ENCODE assay signal across 8 cellular contexts in the genomic region with DNA sequence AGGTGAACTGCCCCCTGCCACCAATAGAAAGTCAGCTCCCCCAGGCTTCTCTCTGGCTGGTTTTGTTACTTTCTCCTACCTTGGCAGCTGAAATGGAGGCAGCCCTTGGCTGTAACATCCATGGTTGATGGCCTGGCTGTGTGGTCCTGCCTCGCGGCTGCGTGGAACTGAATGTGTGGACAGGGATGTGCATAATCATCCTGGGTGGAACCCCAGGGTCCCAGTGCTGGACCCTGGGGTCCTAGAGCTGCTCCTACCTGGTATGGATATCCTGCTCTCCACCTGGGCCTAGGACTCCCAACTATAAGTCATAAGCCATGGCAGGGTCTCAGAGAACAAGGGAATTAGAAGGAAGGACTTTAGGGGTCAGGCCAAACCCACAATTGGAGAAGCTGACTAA.
A peak's percentile ranks its signal among the peaks of the same experiment; 100 is the strongest.
DNase-seq lines count a peak whose midpoint lies in the region; ATAC-seq lines count a peak whose summit lies in the region.

No MANE protein-coding gene starts in this region.

- no peak for ATAC-seq in activated CD4-positive, alpha-beta T cell treated with anti-CD3 and anti-CD28 coated beads for 36 hours
- peak; percentile 7 for ATAC-seq in HG03280 (IDR thresholded peaks at IDR 0.05; ENCODE audit: unreplicated experiment)
- no peak for ATAC-seq in activated naive CD8-positive, alpha-beta T cell treated with anti-CD3 and anti-CD28 coated beads, Interleukin-2, amount 10 ng/mL, durations not matched to agents 7 days and 5 days (ENCODE audit: low read depth)
- peak; percentile 10 for ATAC-seq in sciatic nerve
- no peak for ATAC-seq in GM18873 (IDR thresholded peaks at IDR 0.05; ENCODE audit: low FRiP score, unreplicated experiment)
- ATAC-seq in GM18519 (IDR thresholded peaks at IDR 0.05; ENCODE audit: low FRiP score, unreplicated experiment): no peak

- CTCF ChIA-PET in activated CD4-positive, alpha-beta T cell treated with anti-CD3 and anti-CD28 coated beads for 36 hours (lab: Charles Lee): interaction anchor here (0.6 to 14.6 kb wide), 21 partner anchors 8 to 989 kb away, joined by 3 to 501 read pairs (median 6); a partner anchor contains a TSS

- H3K4me1 Mint-ChIP-seq in activated CD4-positive, alpha-beta T cell treated with anti-CD3 and anti-CD28 coated beads for 36 hours: peaks cover 11% of the 10 kb centered on the region
- H3K4me1 Mint-ChIP-seq in activated naive CD8-positive, alpha-beta T cell treated with anti-CD3 and anti-CD28 coated beads, Interleukin-2, amount 10 ng/mL, durations not matched to agents 7 days and 5 days: peaks cover 7% of the 10 kb centered on the region

- POLR2A ChIA-PET in activated CD4-positive, alpha-beta T cell treated with anti-CD3 and anti-CD28 coated beads for 36 hours (lab: Charles Lee): no interaction called here
- POLR2A ChIA-PET in activated naive CD8-positive, alpha-beta T cell treated with anti-CD3 and anti-CD28 coated beads, Interleukin-2, amount 10 ng/mL, durations not matched to agents 7 days and 5 days (lab: Charles Lee): no interaction called here

- peak overlapping the region; percentile 13 for H3K27ac Mint-ChIP-seq in activated CD4-positive, alpha-beta T cell treated with anti-CD3 and anti-CD28 coated beads for 36 hours
- H3K27ac Mint-ChIP-seq in activated naive CD8-positive, alpha-beta T cell treated with anti-CD3 and anti-CD28 coated beads, Interleukin-2, amount 10 ng/mL, durations not matched to agents 7 days and 5 days: peak overlapping the region; percentile 48

- no peaks in the 10 kb centered on the region for H3K9me3 Mint-ChIP-seq in activated CD4-positive, alpha-beta T cell treated with anti-CD3 and anti-CD28 coated beads for 36 hours (ENCODE audit: low read depth)
- no peaks in the 10 kb centered on the region for H3K9me3 Mint-ChIP-seq in activated naive CD8-positive, alpha-beta T cell treated with anti-CD3 and anti-CD28 coated beads, Interleukin-2, amount 10 ng/mL, durations not matched to agents 7 days and 5 days

- DNase-seq in activated CD4-positive, alpha-beta T cell treated with anti-CD3 and anti-CD28 coated beads for 36 hours: no peak
- DNase-seq in activated CD4-positive, alpha-beta T cell treated with anti-CD3 and anti-CD28 coated beads, Interleukin-2, amount 50 U/mL, for 4 hours: no peak
- DNase-seq in activated naive CD8-positive, alpha-beta T cell treated with anti-CD3 and anti-CD28 coated beads, Interleukin-2, amount 10 ng/mL, durations not matched to agents 7 days and 5 days: no peak
- no peak for DNase-seq in sciatic nerve (ENCODE audit: low spot score)
- DNase-seq in dedifferentiated amniotic fluid mesenchymal stem cell (ENCODE audit: extremely low spot score): no peak

- no peaks in the 10 kb centered on the region for H3K36me3 Mint-ChIP-seq in activated CD4-positive, alpha-beta T cell treated with anti-CD3 and anti-CD28 coated beads for 36 hours (ENCODE audit: low read depth)
- H3K36me3 Mint-ChIP-seq in activated naive CD8-positive, alpha-beta T cell treated with anti-CD3 and anti-CD28 coated beads, Interleukin-2, amount 10 ng/mL, durations not matched to agents 7 days and 5 days: no peaks in the 10 kb centered on the region

- intact Hi-C loops in activated CD4-positive, alpha-beta T cell treated with anti-CD3 and anti-CD28 coated beads for 36 hours (cut with DNase I, micrococcal nuclease): loop anchor here (1.0 to 10.0 kb wide), 6 partner anchors 149 to 810 kb away; a partner anchor contains a TSS
- intact Hi-C loops in sciatic nerve (cut with DNase I): loop anchor here (10.0 kb wide), 1 partner anchor 151 kb away; no protein-coding TSS in a partner anchor

- H3K4me3 Mint-ChIP-seq in activated CD4-positive, alpha-beta T cell treated with anti-CD3 and anti-CD28 coated beads for 36 hours: no peak overlapping the region
- no peak overlapping the region for H3K4me3 Mint-ChIP-seq in activated naive CD8-positive, alpha-beta T cell treated with anti-CD3 and anti-CD28 coated beads, Interleukin-2, amount 10 ng/mL, durations not matched to agents 7 days and 5 days

- H3K27me3 Mint-ChIP-seq in activated CD4-positive, alpha-beta T cell treated with anti-CD3 and anti-CD28 coated beads for 36 hours: no peaks in the 10 kb centered on the region
- no peaks in the 10 kb centered on the region for H3K27me3 Mint-ChIP-seq in activated naive CD8-positive, alpha-beta T cell treated with anti-CD3 and anti-CD28 coated beads, Interleukin-2, amount 10 ng/mL, durations not matched to agents 7 days and 5 days

Comparison
In these comparisons a context has a peak if more than half of its experiments do, and no peak if none do; other contexts are left out.
1. ATAC-seq: peak in HG03280 (single experiment) and sciatic nerve (single experiment); none in activated CD4-positive, alpha-beta T cell treated with anti-CD3 and anti-CD28 coated beads for 36 hours (single experiment), activated naive CD8-positive, alpha-beta T cell treated with anti-CD3 and anti-CD28 coated beads, Interleukin-2, amount 10 ng/mL, durations not matched to agents 7 days and 5 days (single experiment), GM18873 (single experiment) and GM18519 (single experiment).